In the genomic region with DNA sequence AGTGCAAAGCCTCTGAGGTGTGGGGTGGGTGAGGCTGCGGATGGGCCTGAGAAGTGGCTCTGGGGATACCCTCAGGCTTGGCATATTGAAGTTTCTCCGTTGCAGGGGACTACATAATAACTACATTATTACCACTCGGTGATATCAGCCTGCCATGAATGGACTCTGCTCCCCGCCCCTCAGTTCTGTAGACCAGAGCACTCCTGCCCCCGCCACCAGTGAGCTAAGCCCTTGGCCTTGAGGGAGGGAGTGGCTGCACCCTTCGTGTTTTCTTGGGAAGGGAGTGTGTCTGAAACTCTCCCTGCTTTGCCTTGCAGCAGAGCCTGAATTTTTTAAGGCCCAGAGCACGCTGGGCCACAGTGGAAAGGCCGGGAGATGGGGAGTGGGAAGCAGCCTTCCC, we compare ENCODE assay signal across 8 cellular contexts. TPM values are rescaled to one million over a fixed set of nuclear protein-coding genes. Genes with fewer than 3 reads are reported as not detected.
DNase-seq lines count a peak whose midpoint lies in the region; ATAC-seq and TF ChIP-seq lines count a peak whose summit lies in the region.

No MANE protein-coding gene starts in this region.

- peaks cover 75% of the 10 kb centered on the region for H3K4me1 Mint-ChIP-seq in central memory CD8-positive, alpha-beta T cell
- peaks cover 59 to 69% of the 10 kb centered on the region in 2 donors for H3K4me1 Mint-ChIP-seq in natural killer cell

- ATAC-seq in central memory CD8-positive, alpha-beta T cell (replicated peaks; ENCODE audit: extremely low read depth, poor library complexity, severe bottlenecking): no peak
- no peak for ATAC-seq in natural killer cell
- ATAC-seq in HG02885 (IDR thresholded peaks at IDR 0.05; ENCODE audit: poor library complexity, unreplicated experiment): no peak
- ATAC-seq in GM21619 (IDR thresholded peaks at IDR 0.05; ENCODE audit: unreplicated experiment): no peak

- peaks cover 62 to 68% (median 66%) of the 10 kb centered on the region in 10 experiments for H3K4me1 ChIP-seq in BLaER1 treated with 17β-estradiol and CSF1 and Interleukin-3, amounts not matched to agents 10 nM and 100 nM

- no peaks in the 10 kb centered on the region for H3K27me3 ChIP-seq in BLaER1 treated with 17β-estradiol and CSF1 and Interleukin-3, amounts not matched to agents 10 nM and 100 nM

- DNase-seq in NB4 (ENCODE audit: low read depth) (peak; percentile 67), natural killer cell (no peak), GM19238 (ENCODE audit: insufficient read length, low spot score) (no peak), iPS-NIHi11 (ENCODE audit: low spot score) (no peak)
- no peak for DNase-seq in central memory CD8-positive, alpha-beta T cell (ENCODE audit: low spot score in 2 of 2)

- H3K9me3 ChIP-seq in BLaER1 treated with 17β-estradiol and CSF1 and Interleukin-3, amounts not matched to agents 10 nM and 100 nM (replicated peaks in 1 of 11): no peaks in the 10 kb centered on the region

- intact Hi-C loops in natural killer cell (cut with micrococcal nuclease): loop anchor here (5.0 kb wide), 2 partner anchors 96 to 159 kb away; no protein-coding TSS in a partner anchor

- no peaks in the 10 kb centered on the region for H3K27me3 Mint-ChIP-seq in central memory CD8-positive, alpha-beta T cell
- H3K27me3 Mint-ChIP-seq in natural killer cell (ENCODE audit: low read depth in 2 of 2): no peaks in the 10 kb centered on the region

- H3K4me2 ChIP-seq in BLaER1 treated with 17β-estradiol and CSF1 and Interleukin-3, amounts not matched to agents 10 nM and 100 nM: peak overlapping the region; percentile 86 to 99 (median 95)

- H3K36me3 ChIP-seq in BLaER1 treated with 17β-estradiol and CSF1 and Interleukin-3, amounts not matched to agents 10 nM and 100 nM: peaks cover 5 to 31% (median 23%) of the 10 kb centered on the region in 11 experiments; a peak in 16 of 22 replicates

- H3K9ac ChIP-seq in BLaER1 treated with 17β-estradiol and CSF1 and Interleukin-3, amounts not matched to agents 10 nM and 100 nM: peak overlapping the region; percentile 84 to 97 (median 93)

- H3K27ac ChIP-seq in BLaER1 treated with 17β-estradiol and CSF1 and Interleukin-3, amounts not matched to agents 10 nM and 100 nM: peak overlapping the region; percentile 0 to 96 (median 94); a peak in 21 of 22 replicates

- peaks cover 32% of the 10 kb centered on the region for H3K36me3 Mint-ChIP-seq in central memory CD8-positive, alpha-beta T cell (ENCODE audit: insufficient read depth)
- no peaks in the 10 kb centered on the region for H3K36me3 Mint-ChIP-seq in natural killer cell

- peak overlapping the region; percentile 95 for H3K27ac Mint-ChIP-seq in central memory CD8-positive, alpha-beta T cell (ENCODE audit: low read depth)
- peak overlapping the region; percentile 94 for H3K27ac Mint-ChIP-seq in natural killer cell

- TF ChIP-seq CTCF in NB4 (IDR thresholded peaks at IDR 0.05; ENCODE audit: low read depth, low read length) (no peak), natural killer cell (IDR thresholded peaks at IDR 0.05) (no peak)

- H3K9me3 Mint-ChIP-seq in central memory CD8-positive, alpha-beta T cell: no peaks in the 10 kb centered on the region
- H3K9me3 Mint-ChIP-seq in natural killer cell: no peaks in the 10 kb centered on the region

- H3K4me3 ChIP-seq in BLaER1 treated with 17β-estradiol and CSF1 and Interleukin-3, amounts not matched to agents 10 nM and 100 nM: peak overlapping the region; percentile 71 to 89 (median 80)
- peak overlapping the region; percentile 79 for H3K4me3 ChIP-seq in NB4 (ENCODE audit: low read depth, low read length)

- no peak for TF ChIP-seq POLR2A in NB4 (IDR thresholded peaks at IDR 0.05; ENCODE audit: extremely low read depth, insufficient read length)

- peaks cover 8 to 44% (median 22%) of the 10 kb centered on the region in 11 experiments; a peak in 19 of 22 replicates for H4K20me1 ChIP-seq in BLaER1 treated with 17β-estradiol and CSF1 and Interleukin-3, amounts not matched to agents 10 nM and 100 nM

- peak overlapping the region; percentile 92 for H3K4me3 Mint-ChIP-seq in central memory CD8-positive, alpha-beta T cell
- H3K4me3 Mint-ChIP-seq in natural killer cell: peak overlapping the region; percentile 91

RNA-seq across cellular contexts. Expression of a gene that starts 1.7 kb away (rescaled TPM):
- total RNA-seq in natural killer cell: 10 to 100 TPM; 64.6 to 74.1 (median 70.8) TPM

RNA-seq across cellular contexts. Expression of a gene that starts 41.4 kb away (rescaled TPM):
- total RNA-seq in natural killer cell: 1 to 10 TPM; 3.0 to 7.6 (median 4.4) TPM

RNA-seq across cellular contexts. Expression of a gene that starts 47.2 kb away (rescaled TPM):
- total RNA-seq in natural killer cell: 100 to 1,000 TPM in 1 of 3 donors, 10 to 100 TPM in 2; 97.3 to 106 (median 98.1) TPM
